Comparison of ENCODE assay signal across 8 cellular contexts in the genomic region with DNA sequence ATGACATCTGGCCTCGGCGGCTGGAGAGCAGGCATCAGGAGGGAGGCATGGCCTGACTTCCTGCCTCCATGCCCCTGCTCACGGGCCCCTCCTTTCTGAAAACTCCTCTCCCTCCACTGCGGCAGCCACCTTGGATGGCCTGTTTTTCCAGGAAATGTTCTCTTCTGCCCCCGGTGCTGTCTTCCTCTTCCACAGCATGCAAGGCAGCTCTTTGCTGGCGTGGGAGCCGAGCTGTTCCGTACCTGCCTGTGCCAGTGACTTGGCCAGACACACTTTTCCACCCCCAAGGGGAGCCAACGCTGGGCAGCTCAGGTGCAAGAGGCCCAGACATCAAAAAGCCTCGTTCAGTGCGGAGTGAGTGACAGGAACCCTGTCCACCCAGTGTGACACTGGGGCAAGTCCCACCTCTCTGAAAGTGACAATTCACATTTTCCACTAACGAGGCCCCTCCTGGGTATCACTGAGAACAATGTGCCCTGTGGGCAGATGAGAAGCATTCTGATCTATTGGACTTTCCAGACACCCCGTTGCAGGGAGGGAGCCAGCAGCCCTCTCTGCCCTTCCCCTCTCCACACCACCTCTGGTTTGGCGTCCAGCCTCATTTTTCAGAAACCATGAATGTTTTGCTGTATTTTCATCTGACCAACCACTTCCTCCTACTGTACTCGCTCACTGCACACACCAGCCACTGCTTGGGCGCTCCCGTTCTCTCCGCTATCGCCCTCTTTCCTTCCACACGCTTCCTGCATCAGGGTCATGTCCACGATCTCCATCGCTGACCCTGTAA.
DNase-seq lines count a peak whose midpoint lies in the region; ATAC-seq and TF ChIP-seq lines count a peak whose summit lies in the region.

No MANE protein-coding gene starts in this region.

- H3F3A ChIP-seq in SU-DHL-6 (ENCODE audit: insufficient read depth) = peaks cover 32% of the 10 kb centered on the region

- H3K9me2 ChIP-seq in SU-DHL-6 (replicated peaks; ENCODE audit: insufficient read depth, low read length) = no peaks in the 10 kb centered on the region

- H3K4me2 ChIP-seq in SU-DHL-6 (ENCODE audit: low read depth, low read length, poor library complexity, severe bottlenecking) = peak overlapping the region; percentile 59

- H3K36me3 Mint-ChIP-seq in activated naive CD8-positive, alpha-beta T cell = peaks cover 2% of the 10 kb centered on the region
- H3K36me3 Mint-ChIP-seq in memory B cell = peaks cover 2% of the 10 kb centered on the region

- peak overlapping the region; percentile 23 for H3K4me3 ChIP-seq in SU-DHL-6 (ENCODE audit: insufficient read depth, low read length, poor library complexity, severe bottlenecking)

- H3K27ac Mint-ChIP-seq in activated naive CD8-positive, alpha-beta T cell = peak overlapping the region; percentile 100
- H3K27ac Mint-ChIP-seq in memory B cell = peak overlapping the region; percentile 54

- ATAC-seq in GM18517 (IDR thresholded peaks at IDR 0.05; ENCODE audit: unreplicated experiment) (peak; percentile 71), HG02852 (IDR thresholded peaks at IDR 0.05; ENCODE audit: unreplicated experiment) (peak; percentile 60), memory B cell (ENCODE audit: low read depth) (peak; percentile 78)

- H2AFZ ChIP-seq in SU-DHL-6 (ENCODE audit: low read depth, low read length, severe bottlenecking) = peak overlapping the region; percentile 64

- no peaks in the 10 kb centered on the region for H4K20me1 ChIP-seq in SU-DHL-6 (ENCODE audit: low read depth, low read length)

- no peaks in the 10 kb centered on the region for H3K9me3 ChIP-seq in SU-DHL-6 (ENCODE audit: insufficient read depth, low read length)

- no peaks in the 10 kb centered on the region for H3K27me3 Mint-ChIP-seq in activated naive CD8-positive, alpha-beta T cell
- H3K27me3 Mint-ChIP-seq in memory B cell = no peaks in the 10 kb centered on the region

- H3K36me3 ChIP-seq in SU-DHL-6 (ENCODE audit: low read length) = no peaks in the 10 kb centered on the region

- peak overlapping the region; percentile 88 for H3K27ac ChIP-seq in SU-DHL-6 (ENCODE audit: low read depth, low read length)

- peak; percentile 23 to 32 for DNase-seq in memory B cell (ENCODE audit: low spot score in 2 of 2)
- DNase-seq in stimulated activated CD8-positive, alpha-beta memory T cell treated with anti-CD3 and anti-CD28 coated beads, Interleukin-2, amount 100 ng/mL, for 48 hours (ENCODE audit: low read depth in 2 of 2) = peak; percentile 71
- no peak for DNase-seq in kidney glomerular epithelial cell (lab: John Stamatoyannopoulos, UW)
- no peak for DNase-seq in cerebellar nuclear complex (lab: John Stamatoyannopoulos, UW)

- H3K9ac ChIP-seq in SU-DHL-6 (ENCODE audit: low read length) = peak overlapping the region; percentile 52

- H3K4me1 Mint-ChIP-seq in activated naive CD8-positive, alpha-beta T cell (ENCODE audit: low read depth) = peaks cover 84% of the 10 kb centered on the region
- H3K4me1 Mint-ChIP-seq in memory B cell = peaks cover 30% of the 10 kb centered on the region

- no peaks in the 10 kb centered on the region for H3K27me3 ChIP-seq in SU-DHL-6 (ENCODE audit: low read length)

- no peaks in the 10 kb centered on the region for H3K9me3 Mint-ChIP-seq in activated naive CD8-positive, alpha-beta T cell (ENCODE audit: low read depth)
- H3K9me3 Mint-ChIP-seq in memory B cell = no peaks in the 10 kb centered on the region

- no peaks in the 10 kb centered on the region for H3K79me2 ChIP-seq in SU-DHL-6 (ENCODE audit: insufficient read depth, low read length)

- TF ChIP-seq CTCF in SU-DHL-6 (IDR thresholded peaks at IDR 0.05; ENCODE audit: insufficient read depth, low read length, poor library complexity, severe bottlenecking) = no peak

- H3K4me3 Mint-ChIP-seq in activated naive CD8-positive, alpha-beta T cell = peak overlapping the region; percentile 79
- H3K4me3 Mint-ChIP-seq in memory B cell = peak overlapping the region; percentile 79

Comparison
In these comparisons a context has a peak if more than half of its experiments do, and no peak if none do; other contexts are left out.
1. DNase-seq: peak in memory B cell (2 of 2) and stimulated activated CD8-positive, alpha-beta memory T cell treated with anti-CD3 and anti-CD28 coated beads, Interleukin-2, amount 100 ng/mL, for 48 hours (2 of 2); none in kidney glomerular epithelial cell (single experiment) and cerebellar nuclear complex (0 of 2).
2. Peak in every context shown above with its lines, with median percentiles within 50 percentile points of each other: ATAC-seq.